In genomic region chr1:248873993-248874671, GRCh38 we compare ENCODE assay signal across 1 cellular context.
TF ChIP-seq lines count a peak whose summit lies in the region.

No MANE protein-coding gene starts in this region.

TF ChIP-seq in H1, 55 proteins besides CTCF, POLR2A, EP300 and RAD21:
- no peak for TF ChIP-seq SP1 (IDR thresholded peaks at IDR 0.05; ENCODE audit: low read depth, low read length)
- TF ChIP-seq ASH2L (IDR thresholded peaks at IDR 0.05; ENCODE audit: low read length), result peak; percentile 96
- TF ChIP-seq CEBPB (IDR thresholded peaks at IDR 0.05; ENCODE audit: low read depth, low read length), result 0 out of 2 replicates have a peak, but pooled peaks have one; percentile 39
- 0 out of 2 replicates have a peak, but pooled peaks have one; percentile 16 for TF ChIP-seq YY1 (IDR thresholded peaks at IDR 0.05; ENCODE audit: low read depth, low read length)
- TF ChIP-seq POU5F1 (IDR thresholded peaks at IDR 0.05; ENCODE audit: low read depth, low read length), result peak; percentile 27; the same call in 1 of the 2 replicates
- TF ChIP-seq POLR2AphosphoS5 (IDR thresholded peaks at IDR 0.05; ENCODE audit: low read depth, low read length), result no peak
- TF ChIP-seq JUN (IDR thresholded peaks at IDR 0.05; ENCODE audit: low read depth, low read length), result no peak
- no peak for TF ChIP-seq SIX5 (IDR thresholded peaks at IDR 0.05; ENCODE audit: low read depth, low read length)
- TF ChIP-seq CBX5 (IDR thresholded peaks at IDR 0.05; ENCODE audit: low read depth, low read length), result no peak
- TF ChIP-seq RXRA (IDR thresholded peaks at IDR 0.05; ENCODE audit: insufficient read depth, low read depth, low read length), result no peak
- TF ChIP-seq RBBP5 (IDR thresholded peaks at IDR 0.05; ENCODE audit: borderline replicate concordance, low read depth, low read length), result peak; percentile 13; the same call in 1 of the 2 replicates
- TF ChIP-seq ATF2 (IDR thresholded peaks at IDR 0.05; ENCODE audit: low read length), result 0 out of 2 replicates have a peak, but pooled peaks have one; percentile 43
- no peak; the same call in 1 of the 2 replicates for TF ChIP-seq CHD2 (IDR thresholded peaks at IDR 0.05; ENCODE audit: low read length)
- peak; percentile 74; the same call in 1 of the 2 replicates for TF ChIP-seq MAFK (IDR thresholded peaks at IDR 0.05; ENCODE audit: low read depth, low read length)
- TF ChIP-seq BRCA1 (IDR thresholded peaks at IDR 0.05; ENCODE audit: low read depth, low read length), result no peak
- TF ChIP-seq JUND (IDR thresholded peaks at IDR 0.05; ENCODE audit: low read length), result peak; percentile 60; the same call in 1 of the 2 replicates
- TF ChIP-seq EGR1 (IDR thresholded peaks at IDR 0.05; ENCODE audit: borderline replicate concordance, low read depth, low read length), result no peak
- peak; percentile 78 for TF ChIP-seq CREB1 (IDR thresholded peaks at IDR 0.05)
- TF ChIP-seq ATF3 (IDR thresholded peaks at IDR 0.05; ENCODE audit: insufficient read depth, low read depth, low read length), result no peak
- TF ChIP-seq TCF12 (IDR thresholded peaks at IDR 0.05; ENCODE audit: low read depth, low read length), result 0 out of 2 replicates have a peak, but pooled peaks have one; percentile 6
- no peak for TF ChIP-seq CBX8 (IDR thresholded peaks at IDR 0.05; ENCODE audit: borderline replicate concordance, low read depth, low read length)
- 0 out of 2 replicates have a peak, but pooled peaks have one; percentile 15 for TF ChIP-seq TAF1 (IDR thresholded peaks at IDR 0.05; ENCODE audit: low read depth, low read length)
- no peak for TF ChIP-seq RFX5 (IDR thresholded peaks at IDR 0.05; ENCODE audit: borderline replicate concordance, low read depth, low read length)
- TF ChIP-seq SP2 (IDR thresholded peaks at IDR 0.05; ENCODE audit: low read length), result no peak
- no peak for TF ChIP-seq HDAC6 (IDR thresholded peaks at IDR 0.05; ENCODE audit: low read depth, low read length)
- TF ChIP-seq SIRT6 (IDR thresholded peaks at IDR 0.05; ENCODE audit: low read length), result no peak
- 0 out of 2 replicates have a peak, but pooled peaks have one; percentile 1 for TF ChIP-seq BACH1 (IDR thresholded peaks at IDR 0.05; ENCODE audit: low read length)
- peak; percentile 19; the same call in 1 of the 2 replicates for TF ChIP-seq NRF1 (IDR thresholded peaks at IDR 0.05; ENCODE audit: low read depth, low read length)
- TF ChIP-seq TBP (IDR thresholded peaks at IDR 0.05; ENCODE audit: low read depth, low read length), result peak; percentile 97
- no peak for TF ChIP-seq SIN3A (conservative IDR thresholded peaks at IDR 0.05 in 1 of 2, IDR thresholded peaks at IDR 0.05 in 1 of 2; ENCODE audit: low read depth in 1 of 2, low read length in 2 of 2)
- TF ChIP-seq SAP30 (IDR thresholded peaks at IDR 0.05; ENCODE audit: insufficient read depth, insufficient replicate concordance, low read length), result no peak
- TF ChIP-seq GABPA (IDR thresholded peaks at IDR 0.05; ENCODE audit: borderline replicate concordance, insufficient read depth, low read length), result no peak
- TF ChIP-seq TEAD4 (IDR thresholded peaks at IDR 0.05; ENCODE audit: low read depth, low read length), result peak; percentile 41; the same call in 1 of the 2 replicates
- no peak for TF ChIP-seq EZH2 (IDR thresholded peaks at IDR 0.05; ENCODE audit: low read depth, low read length, severe bottlenecking)
- TF ChIP-seq TAF7 (optimal IDR thresholded peaks at IDR 0.05; ENCODE audit: borderline replicate concordance, low read depth, low read length), result peak; percentile 26
- TF ChIP-seq HDAC2 (IDR thresholded peaks at IDR 0.05; ENCODE audit: borderline replicate concordance in 1 of 2, low read depth in 2 of 2, low read length in 2 of 2), result no peak
